ENCODE assay signal across 24 cellular contexts in genomic region chr10:89549510-89549909, GRCh38. TPM values are rescaled to one million over a fixed set of nuclear protein-coding genes. Genes with fewer than 3 reads are reported as not detected.
"Had no signal": no experiment of that assay in that cellular context is flagged by ENCODE, and none has a peak within 500 bp of the region (broad histone marks: within the 10 kb centered on the region; RNA-seq: fewer than 3 reads in every experiment).

No MANE protein-coding gene starts in this region.

- H2AFZ ChIP-seq: neural progenitor cell had no signal

- H3K4me1 ChIP-seq: gastrocnemius medialis, neural progenitor cell, prostate gland had no signal

- H3K9me3 Mint-ChIP-seq: activated CD4-positive, alpha-beta T cell treated with anti-CD3 and anti-CD28 coated beads, Interleukin-2, amount 10 ng/mL, durations not matched to agents 24 days and 14 days; activated CD8-positive, alpha-beta T cell treated with anti-CD3 and anti-CD28 coated beads for 36 hours; activated T-helper 17 cell treated with anti-CD3 and anti-CD28 coated beads, Interleukin-2, amount 50 U/mL, for 72 hours; memory B cell; stimulated activated naive CD8-positive, alpha-beta T cell treated with anti-CD3 and anti-CD28 coated beads, Interleukin-15, Interleukin-2, amounts not matched to agents 100 ng/mL and 50 ng/mL, for 24 hours; T-helper 1 cell treated with Interleukin-12 subunit alpha and Interleukin-12 subunit beta and Interleukin-4 antibody, amounts not matched to agents 30 μg/mL and 1 μg/mL, for 36 hours had no signal

- H3K36me3 ChIP-seq: gastrocnemius medialis, heart left ventricle, neural progenitor cell, prostate gland, suprapubic skin had no signal

- H3K36me3 Mint-ChIP-seq: activated naive CD8-positive, alpha-beta T cell treated with anti-CD3 and anti-CD28 coated beads, Interleukin-2, amount 10 ng/mL, durations not matched to agents 7 days and 5 days; naive thymus-derived CD4-positive, alpha-beta T cell; neural progenitor cell had no signal

- ATAC-seq: activated CD8-positive, alpha-beta T cell treated with anti-CD3 and anti-CD28 coated beads for 36 hours; activated T-helper 17 cell treated with anti-CD3 and anti-CD28 coated beads, Interleukin-2, amount 50 U/mL, for 72 hours; body of pancreas; gastrocnemius medialis; left ventricle myocardium superior; naive thymus-derived CD4-positive, alpha-beta T cell had no signal

- H3K27ac ChIP-seq: dorsolateral prefrontal cortex, gastrocnemius medialis, neural progenitor cell, prostate gland, suprapubic skin had no signal

- DNase-seq: activated CD4-positive, alpha-beta T cell treated with anti-CD3 and anti-CD28 coated beads, Interleukin-2, amount 10 ng/mL, durations not matched to agents 24 days and 14 days; activated CD8-positive, alpha-beta T cell treated with anti-CD3 and anti-CD28 coated beads for 36 hours; activated naive CD4-positive, alpha-beta T cell treated with Interleukin-2 at 50 U/mL for 16 hours; activated naive CD8-positive, alpha-beta T cell treated with anti-CD3 and anti-CD28 coated beads, Interleukin-2, amount 10 ng/mL, durations not matched to agents 7 days and 5 days; activated T-cell treated with anti-CD3 and anti-CD28 coated beads, Interleukin-2, amount 50 U/mL, for 1 hour; body of pancreas; central memory CD4-positive, alpha-beta T cell; dorsolateral prefrontal cortex; erythroblast; gastrocnemius medialis; heart left ventricle; kidney glomerular epithelial cell; left ventricle myocardium superior; naive thymus-derived CD4-positive, alpha-beta T cell; right cardiac atrium; stimulated activated CD4-positive, alpha-beta T cell treated with anti-CD3 and anti-CD28 coated beads, Interleukin-2, amount 100 ng/mL, for 24 hours; trophoblast cell had no signal

- H3K4me3 Mint-ChIP-seq: activated CD4-positive, alpha-beta T cell treated with anti-CD3 and anti-CD28 coated beads, Interleukin-2, amount 10 ng/mL, durations not matched to agents 24 days and 14 days; activated CD8-positive, alpha-beta T cell treated with anti-CD3 and anti-CD28 coated beads for 36 hours; activated naive CD8-positive, alpha-beta T cell treated with anti-CD3 and anti-CD28 coated beads, Interleukin-2, amount 10 ng/mL, durations not matched to agents 7 days and 5 days; activated T-helper 17 cell treated with anti-CD3 and anti-CD28 coated beads, Interleukin-2, amount 50 U/mL, for 72 hours; memory B cell; naive thymus-derived CD4-positive, alpha-beta T cell; neural progenitor cell; stimulated activated naive CD8-positive, alpha-beta T cell treated with anti-CD3 and anti-CD28 coated beads, Interleukin-15, Interleukin-2, amounts not matched to agents 100 ng/mL and 50 ng/mL, for 24 hours; T-helper 1 cell treated with Interleukin-12 subunit alpha and Interleukin-12 subunit beta and Interleukin-4 antibody, amounts not matched to agents 30 μg/mL and 1 μg/mL, for 36 hours had no signal

- H3K4me1 Mint-ChIP-seq: activated CD4-positive, alpha-beta T cell treated with anti-CD3 and anti-CD28 coated beads, Interleukin-2, amount 10 ng/mL, durations not matched to agents 24 days and 14 days; activated naive CD8-positive, alpha-beta T cell treated with anti-CD3 and anti-CD28 coated beads, Interleukin-2, amount 10 ng/mL, durations not matched to agents 7 days and 5 days; activated T-helper 17 cell treated with anti-CD3 and anti-CD28 coated beads, Interleukin-2, amount 50 U/mL, for 72 hours; memory B cell; naive thymus-derived CD4-positive, alpha-beta T cell; neural progenitor cell had no signal

- H3K9ac ChIP-seq: neural progenitor cell had no signal

- H3K4me2 ChIP-seq: neural progenitor cell had no signal

- H3K27ac Mint-ChIP-seq: activated CD4-positive, alpha-beta T cell treated with anti-CD3 and anti-CD28 coated beads, Interleukin-2, amount 10 ng/mL, durations not matched to agents 24 days and 14 days; activated CD8-positive, alpha-beta T cell treated with anti-CD3 and anti-CD28 coated beads for 36 hours; activated naive CD8-positive, alpha-beta T cell treated with anti-CD3 and anti-CD28 coated beads, Interleukin-2, amount 10 ng/mL, durations not matched to agents 7 days and 5 days; activated T-helper 17 cell treated with anti-CD3 and anti-CD28 coated beads, Interleukin-2, amount 50 U/mL, for 72 hours; memory B cell; naive thymus-derived CD4-positive, alpha-beta T cell; neural progenitor cell; stimulated activated naive CD8-positive, alpha-beta T cell treated with anti-CD3 and anti-CD28 coated beads, Interleukin-15, Interleukin-2, amounts not matched to agents 100 ng/mL and 50 ng/mL, for 24 hours; T-helper 1 cell treated with Interleukin-12 subunit alpha and Interleukin-12 subunit beta and Interleukin-4 antibody, amounts not matched to agents 30 μg/mL and 1 μg/mL, for 36 hours had no signal

- H3K4me3 ChIP-seq: body of pancreas, dorsolateral prefrontal cortex, gastrocnemius medialis, heart left ventricle, neural progenitor cell, prostate gland, suprapubic skin had no signal

- H3K9me3 ChIP-seq: body of pancreas, gastrocnemius medialis, prostate gland, suprapubic skin had no signal

- H3K27me3 ChIP-seq: body of pancreas, gastrocnemius medialis, heart left ventricle, neural progenitor cell, suprapubic skin had no signal

RNA-seq across cellular contexts. Expression of gene SLC16A12, which starts 14.1 kb away (rescaled TPM):
- total RNA-seq: activated CD4-positive, alpha-beta T cell treated with anti-CD3 and anti-CD28 coated beads, Interleukin-2, amount 10 ng/mL, durations not matched to agents 24 days and 14 days; activated CD8-positive, alpha-beta T cell treated with anti-CD3 and anti-CD28 coated beads for 36 hours; activated naive CD8-positive, alpha-beta T cell treated with anti-CD3 and anti-CD28 coated beads, Interleukin-2, amount 10 ng/mL, durations not matched to agents 7 days and 5 days; activated T-helper 17 cell treated with anti-CD3 and anti-CD28 coated beads, Interleukin-2, amount 50 U/mL, for 72 hours; naive thymus-derived CD4-positive, alpha-beta T cell had no signal
